In genomic region chr6:125258651-125259353, GRCh38 we compare ENCODE assay signal across 14 cellular contexts.
DNase-seq lines count a peak whose midpoint lies in the region; ATAC-seq and TF ChIP-seq lines count a peak whose summit lies in the region.
"Had no signal": no experiment of that assay in that cellular context is flagged by ENCODE, and none has a peak within 500 bp of the region (broad histone marks: within the 10 kb centered on the region; RNA-seq: fewer than 3 reads in every experiment).

No MANE protein-coding gene starts in this region.

- DNase-seq in CD1c-positive myeloid dendritic cell (ENCODE audit: extremely low spot score) (peak; percentile 81), Kasumi-1 (lab: John Stamatoyannopoulos, UW) (peak; percentile 74 to 80), amniotic epithelial cell (ENCODE audit: low read depth) (peak; percentile 29), glomerular visceral epithelial cell (ENCODE audit: extremely low spot score) (no peak), nephron progenitor cell (no peak), NCI-H524 treated with DMSO at 0.1 percent for 48 hours (lab: John Stamatoyannopoulos, UW) (no peak)
- DNase-seq in stimulated activated naive CD4-positive, alpha-beta T cell treated with Interleukin-2 at 50 U/mL for 16 hours (lab: John Stamatoyannopoulos, UW) = no peak
- DNase-seq: effector CD8-positive, alpha-beta T cell; mammary epithelial cell; NCI-H345; occipital lobe; T-helper 2 cell had no signal

- H3K9me3 Mint-ChIP-seq in nephron progenitor cell = no peaks in the 10 kb centered on the region
- H3K9me3 Mint-ChIP-seq: activated T-helper 1 cell treated with anti-CD3 and anti-CD28 coated beads, Interleukin-12 subunit alpha, Interleukin-12 subunit beta, Interleukin-2, Interleukin-4 antibody, amounts not matched to agents 30 ng/mL and 10 ng/mL and 1 ng/mL, durations not matched to agents 14 hours and 24 hours and 36 hours had no signal

- H3K27me3 Mint-ChIP-seq in nephron progenitor cell (ENCODE audit: low read depth, poor library complexity) = no peaks in the 10 kb centered on the region

- no peak overlapping the region for H3K27ac Mint-ChIP-seq in nephron progenitor cell
- H3K27ac Mint-ChIP-seq: activated T-helper 1 cell treated with anti-CD3 and anti-CD28 coated beads, Interleukin-12 subunit alpha, Interleukin-12 subunit beta, Interleukin-2, Interleukin-4 antibody, amounts not matched to agents 30 ng/mL and 10 ng/mL and 1 ng/mL, durations not matched to agents 14 hours and 24 hours and 36 hours had no signal

- peak; percentile 66 for ATAC-seq in HG02610 (IDR thresholded peaks at IDR 0.05; ENCODE audit: unreplicated experiment)

- no peak overlapping the region for H3K4me3 Mint-ChIP-seq in nephron progenitor cell
- H3K4me3 Mint-ChIP-seq: activated T-helper 1 cell treated with anti-CD3 and anti-CD28 coated beads, Interleukin-12 subunit alpha, Interleukin-12 subunit beta, Interleukin-2, Interleukin-4 antibody, amounts not matched to agents 30 ng/mL and 10 ng/mL and 1 ng/mL, durations not matched to agents 14 hours and 24 hours and 36 hours had no signal

- H3K36me3 Mint-ChIP-seq in nephron progenitor cell (ENCODE audit: low read depth) = no peaks in the 10 kb centered on the region

- no peaks in the 10 kb centered on the region for H3K4me1 Mint-ChIP-seq in nephron progenitor cell

- TF ChIP-seq CTCF in nephron progenitor cell (IDR thresholded peaks at IDR 0.05) = no peak

Comparison
In these comparisons a context has a peak if more than half of its experiments do, and no peak if none do; other contexts are left out.
1. DNase-seq: peak in CD1c-positive myeloid dendritic cell (single experiment), Kasumi-1 (2 of 2) and amniotic epithelial cell (single experiment); none in glomerular visceral epithelial cell (single experiment), stimulated activated naive CD4-positive, alpha-beta T cell treated with Interleukin-2 at 50 U/mL for 16 hours (single experiment), nephron progenitor cell (single experiment) and NCI-H524 treated with DMSO at 0.1 percent for 48 hours (single experiment).